In the genomic region with DNA sequence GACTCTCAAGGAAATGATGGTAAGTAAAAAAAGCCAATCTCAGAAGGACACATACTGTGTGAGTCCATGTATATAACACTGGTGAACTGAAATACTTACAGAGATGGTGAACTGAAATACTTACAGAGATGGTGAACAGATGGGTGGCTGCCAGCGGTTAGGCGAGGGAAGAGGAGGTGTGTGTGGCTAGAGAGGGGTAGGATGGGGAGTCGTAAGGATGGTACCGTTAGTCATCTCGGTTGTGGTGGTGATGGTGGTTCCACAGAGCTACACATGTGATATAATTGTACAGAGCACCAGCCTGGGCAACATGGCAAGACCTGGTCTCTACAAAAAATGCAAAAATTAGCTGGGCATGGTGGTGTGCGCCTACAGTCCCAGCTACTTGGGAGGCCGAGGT, we compare ENCODE assay signal across 24 cellular contexts.
"Had no signal": no experiment of that assay in that cellular context is flagged by ENCODE, and none has a peak within 500 bp of the region (broad histone marks: within the 10 kb centered on the region; RNA-seq: fewer than 3 reads in every experiment).

No MANE protein-coding gene starts in this region.

- H3K9me3 ChIP-seq: sigmoid colon, SJCRH30, testis, vagina had no signal

- ATAC-seq: left lobe of liver had no signal

- DNase-seq: activated CD4-positive, CD25-positive, alpha-beta regulatory T cell treated with anti-CD3 and anti-CD28 coated beads, Interleukin-2, amount 50 U/mL, for 72 hours; aorta; brain microvascular endothelial cell; central memory CD4-positive, alpha-beta T cell; effector memory CD4-positive, alpha-beta T cell; foreskin melanocyte; naive B cell; retina; sigmoid colon; SJCRH30; stimulated activated CD4-positive, alpha-beta T cell treated with anti-CD3 and anti-CD28 coated beads, Interleukin-15, amount 100 ng/mL, for 24 hours; stimulated activated CD4-positive, alpha-beta T cell treated with anti-CD3 and anti-CD28 coated beads, Interleukin-2, amount 100 ng/mL, for 48 hours; testis; WERI-Rb-1 had no signal

- H3K27me3 Mint-ChIP-seq: naive B cell, T-cell had no signal

- H3K36me3 ChIP-seq: brain microvascular endothelial cell, sigmoid colon, SJCRH30, vagina, WERI-Rb-1 had no signal

- H3K36me3 Mint-ChIP-seq: immature natural killer cell, type B pancreatic cell had no signal

- H3K4me1 Mint-ChIP-seq: immature natural killer cell, naive B cell, T-cell had no signal

- H3K4me3 ChIP-seq: hepatocyte, lung, sigmoid colon, SJCRH30, smooth muscle cell, testis, vagina had no signal

- H3K4me3 Mint-ChIP-seq: immature natural killer cell; naive B cell; neural crest cell; T-cell; T-helper 2 cell treated with Interferon-gamma antibody and Interleukin-4, amounts not matched to agents 5 μg/mL and 100 μg/mL, for 36 hours; type B pancreatic cell had no signal

- H3K27ac Mint-ChIP-seq: T-cell; T-helper 2 cell treated with Interferon-gamma antibody and Interleukin-4, amounts not matched to agents 5 μg/mL and 100 μg/mL, for 36 hours; type B pancreatic cell had no signal

- H3K9me3 Mint-ChIP-seq: immature natural killer cell; naive B cell; neural crest cell; T-cell; T-helper 2 cell treated with Interferon-gamma antibody and Interleukin-4, amounts not matched to agents 5 μg/mL and 100 μg/mL, for 36 hours; type B pancreatic cell had no signal

- H3K27me3 ChIP-seq: brain microvascular endothelial cell, hepatocyte, sigmoid colon, SJCRH30, testis, vagina had no signal

- H3K27ac ChIP-seq: brain microvascular endothelial cell, hepatocyte, sigmoid colon, SJCRH30, testis, vagina, WERI-Rb-1 had no signal

- H3K4me1 ChIP-seq: sigmoid colon, testis, vagina had no signal
